In genomic region chr1:23559136-23559984, GRCh38 we compare ENCODE assay signal across 1 cellular context.
A peak's percentile ranks its signal among the peaks of the same experiment; 100 is the strongest.
TF ChIP-seq lines count a peak whose summit lies in the region.

Gene ID3, minus strand, starts transcription at chr1:23559501. Its CDS starts 75 bp downstream, at chr1:23559426.

TF ChIP-seq in SK-N-SH treated with all-trans-retinoic acid at 6 μM for 48 hours, 23 proteins besides CTCF, POLR2A, EP300 and RAD21 (continued from another document):
- TF ChIP-seq ZFP30 (CRISPR knock-in tag; IDR thresholded peaks at IDR 0.05): 0 out of 2 replicates have a peak, but pooled peaks have one; percentile 20
